8 cellular contexts compared by ENCODE assay signal in the genomic region with DNA sequence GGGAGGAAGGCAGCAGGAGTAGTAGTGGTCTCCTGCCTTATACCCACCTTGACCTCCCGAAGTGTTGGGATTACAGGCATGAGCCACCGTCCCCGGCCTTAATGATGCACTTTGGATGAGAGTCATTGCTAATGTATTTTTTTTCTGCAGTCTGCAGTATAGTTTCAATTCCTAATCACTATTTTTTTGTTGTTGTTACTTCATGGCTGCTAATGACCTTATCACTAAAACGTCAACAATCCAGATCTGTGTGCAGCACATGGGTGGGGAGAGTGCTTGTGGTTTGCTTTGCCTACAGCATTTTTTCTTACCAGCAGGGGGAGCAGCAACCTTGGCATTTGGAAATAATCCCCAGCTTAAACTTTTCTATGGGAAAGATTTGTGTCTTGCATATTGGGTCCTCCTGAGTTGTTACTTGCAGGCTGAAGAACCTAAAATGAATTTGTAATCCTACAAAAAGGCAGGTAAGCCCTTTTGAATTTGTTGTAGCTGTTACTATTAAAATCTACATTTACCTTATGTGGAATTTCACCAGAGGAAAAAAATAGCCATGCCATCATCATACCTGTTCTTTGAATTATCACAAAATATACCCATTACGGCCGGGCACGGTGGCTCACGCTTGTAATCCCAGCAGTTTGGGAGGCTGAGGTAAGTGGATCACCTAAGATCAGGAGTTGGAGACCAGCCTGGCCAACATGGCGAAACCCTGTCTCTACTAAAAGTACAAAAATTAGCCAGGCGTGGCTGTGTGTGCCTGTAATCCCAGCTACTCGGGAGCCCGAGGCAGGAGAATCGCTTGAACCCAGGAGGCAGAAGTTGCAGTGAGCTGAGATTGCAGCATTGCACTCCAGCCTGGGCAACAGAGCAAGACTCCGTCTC. TPM values are rescaled to one million over a fixed set of nuclear protein-coding genes. Genes with fewer than 3 reads are reported as not detected.
A peak's percentile ranks its signal among the peaks of the same experiment; 100 is the strongest.
DNase-seq lines count a peak whose midpoint lies in the region; ATAC-seq and TF ChIP-seq lines count a peak whose summit lies in the region.

No MANE protein-coding gene starts in this region.

- H3K27ac ChIP-seq in Karpas-422 (ENCODE audit: low read length) (no peak overlapping the region), psoas muscle (no peak overlapping the region)

- H3K4me1 ChIP-seq in Karpas-422 (ENCODE audit: low read length), result peaks cover 18% of the 10 kb centered on the region
- H3K4me1 ChIP-seq in psoas muscle, result no peaks in the 10 kb centered on the region

- in situ Hi-C loops in Caki2 (cut with HindIII; ENCODE audit: low pct_unique_long_range_greater_than_20kb, low sequenced_read_pairs), result no loop called here

- intact Hi-C loops in head of caudate nucleus (cut with DNase I) (loop anchor here (10.0 kb wide), 1 partner anchor 116 kb away; the partner anchor contains the start of gene CYFIP2), psoas muscle (cut with DNase I) (loop anchor here in 1 of 2 donors (1.0 to 10.0 kb wide), 2 partner anchors 161 to 596 kb away; partner anchors contain the start of gene LSM11)

- H3K79me2 ChIP-seq in Karpas-422 (ENCODE audit: low read length), result no peaks in the 10 kb centered on the region

- H2AFZ ChIP-seq in Karpas-422 (ENCODE audit: low read length), result no peak overlapping the region

- H3K9me2 ChIP-seq in Karpas-422 (replicated peaks; ENCODE audit: insufficient read depth, low read length), result no peaks in the 10 kb centered on the region

- H4K20me1 ChIP-seq in Karpas-422 (ENCODE audit: insufficient read depth, low read depth, low read length), result no peaks in the 10 kb centered on the region

- H3K36me3 ChIP-seq in Karpas-422 (ENCODE audit: insufficient read depth, low read length), result no peaks in the 10 kb centered on the region
- H3K36me3 ChIP-seq in psoas muscle (ENCODE audit: insufficient read depth in 1 of 2, low read depth in 1 of 2), result no peaks in the 10 kb centered on the region

- no peak overlapping the region for H3K4me2 ChIP-seq in Karpas-422 (ENCODE audit: low read depth, low read length, poor library complexity, severe bottlenecking)

- TF ChIP-seq CTCF in psoas muscle (IDR thresholded peaks at IDR 0.05), result peak; percentile 77

- H3K4me3 ChIP-seq in Karpas-422 (ENCODE audit: low read length), result no peak overlapping the region
- H3K4me3 ChIP-seq in psoas muscle, result no peak overlapping the region

- H3K27me3 ChIP-seq in Karpas-422 (ENCODE audit: low read length) (no peaks in the 10 kb centered on the region), psoas muscle (ENCODE audit: insufficient read depth in 3 of 3, low read length in 2 of 3) (no peaks in the 10 kb centered on the region)

- ATAC-seq in GM21381 (IDR thresholded peaks at IDR 0.05; ENCODE audit: unreplicated experiment) (peak; percentile 73), psoas muscle (peak in 3 of 4 donors; percentile 58 to 80 (median 63)), HG03039 (IDR thresholded peaks at IDR 0.05; ENCODE audit: unreplicated experiment) (no peak)

- peak; percentile 55 for DNase-seq in Caki2 (ENCODE audit: low read depth)
- DNase-seq in Karpas-422, result peak; percentile 94
- DNase-seq in SKM-1 (lab: John Stamatoyannopoulos, UW; ENCODE audit: unreplicated experiment), result peak; percentile 69
- peak; percentile 77 for DNase-seq in activated naive CD4-positive, alpha-beta T cell treated with anti-CD3 and anti-CD28 coated beads, Interleukin-2, amount 50 U/mL, for 16 hours
- peak in 40 of 42 donors; percentile 36 to 91 (median 75) for DNase-seq in head of caudate nucleus
- peak in 1 of 2 donors; percentile 27 for DNase-seq in psoas muscle

- H3K9ac ChIP-seq in Karpas-422 (ENCODE audit: low read length), result no peak overlapping the region

- no peaks in the 10 kb centered on the region for H3K9me3 ChIP-seq in Karpas-422 (ENCODE audit: low read length)
- no peaks in the 10 kb centered on the region for H3K9me3 ChIP-seq in psoas muscle

- WGBS in psoas muscle, 3 donors, result 75 to 78% (median 77%) methylated on average over 14 of the region's 14 CpGs

RNA-seq across cellular contexts. Expression of gene MED7, which starts 6.3 kb away (rescaled TPM):
- total RNA-seq in Caki2 (2014; rRNA removed; shearing (Covaris generic); ENCODE audit: low replicate concordance), result 12.8 and 20.4 TPM in 2 replicates
- 10.6 and 12.2 TPM in 2 replicates for total RNA-seq in Karpas-422 (2014; rRNA removed; shearing (Covaris generic); ENCODE audit: low replicate concordance)
- total RNA-seq in psoas muscle, result 10 to 100 TPM; 10.6 to 11.8 (median 11.3) TPM
- 10 to 100 TPM; 12.9 to 17.5 (median 16.5) TPM for polyA plus RNA-seq in psoas muscle

RNA-seq across cellular contexts. Expression of gene GARIN3, which starts 17.1 kb away (rescaled TPM):
- not detected in 2 replicates for total RNA-seq in Caki2 (2014; rRNA removed; shearing (Covaris generic); ENCODE audit: low replicate concordance)
- total RNA-seq in Karpas-422 (2014; rRNA removed; shearing (Covaris generic); ENCODE audit: low replicate concordance), result not detected in 2 replicates
- total RNA-seq in psoas muscle, result not detected
- polyA plus RNA-seq in psoas muscle, result not detected

RNA-seq across cellular contexts. Expression of gene ITK, which starts 31.7 kb away (rescaled TPM):
- total RNA-seq in Caki2 (2014; rRNA removed; shearing (Covaris generic); ENCODE audit: low replicate concordance), result not detected in 2 replicates
- total RNA-seq in Karpas-422 (2014; rRNA removed; shearing (Covaris generic); ENCODE audit: low replicate concordance), result 0.25 and 1.3 TPM in 2 replicates
- 1 to 10 TPM in 1 of 4 donors, under 1 TPM in 3; 0.28 to 1.0 (median 0.33) TPM for total RNA-seq in psoas muscle
- polyA plus RNA-seq in psoas muscle, result under 1 TPM; 0.04 to 0.18 (median 0.05) TPM

RNA-seq across cellular contexts. Expression of gene HAVCR2, which starts 40.1 kb away (rescaled TPM):
- total RNA-seq in Caki2 (2014; rRNA removed; shearing (Covaris generic); ENCODE audit: low replicate concordance), result not detected in 2 replicates
- 0.22 TPM in 1 of 2 replicates, not detected in the other for total RNA-seq in Karpas-422 (2014; rRNA removed; shearing (Covaris generic); ENCODE audit: low replicate concordance)
- 1 to 10 TPM; 1.3 to 3.5 (median 1.5) TPM for total RNA-seq in psoas muscle
- 1 to 10 TPM in 1 of 3 donors, under 1 TPM in 2; 0.48 to 1.4 (median 0.90) TPM for polyA plus RNA-seq in psoas muscle
